8 cellular contexts compared by ENCODE assay signal in the genomic region with DNA sequence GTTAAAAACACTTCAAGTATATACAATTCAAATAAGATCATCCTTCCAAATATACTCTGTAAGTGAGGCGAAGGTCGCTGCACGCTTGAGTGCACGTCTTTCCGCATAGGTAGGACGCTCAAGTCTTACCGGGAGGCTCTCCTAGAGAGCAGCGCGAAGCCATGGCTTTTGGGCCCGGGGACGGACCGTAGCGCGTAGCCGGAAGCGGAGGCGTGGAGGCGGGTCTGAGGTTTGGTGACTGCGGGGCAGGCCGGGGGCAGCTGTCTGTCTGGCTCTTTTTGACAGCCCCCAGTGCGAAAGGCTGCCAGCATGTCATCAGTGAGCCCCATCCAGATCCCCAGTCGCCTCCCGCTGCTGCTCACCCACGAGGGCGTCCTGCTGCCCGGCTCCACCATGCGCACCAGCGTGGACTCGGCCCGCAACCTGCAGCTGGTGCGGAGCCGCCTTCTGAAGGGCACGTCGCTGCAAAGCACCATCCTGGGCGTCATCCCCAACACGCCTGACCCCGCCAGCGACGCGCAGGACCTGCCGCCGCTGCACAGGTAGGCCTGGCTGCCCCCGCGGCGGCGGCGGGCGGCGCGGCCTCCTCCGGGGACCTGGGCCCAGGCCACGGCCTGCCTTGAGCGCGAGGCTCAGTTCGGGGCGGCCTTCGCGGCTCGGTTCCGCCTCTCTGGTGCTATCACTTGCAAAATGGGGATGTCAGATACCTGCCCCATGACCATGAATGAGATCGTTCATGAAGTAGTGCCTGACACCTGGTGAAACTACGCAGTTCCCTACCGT. TPM values are rescaled to one million over a fixed set of nuclear protein-coding genes. Genes with fewer than 3 reads are reported as not detected.
A peak's percentile ranks its signal among the peaks of the same experiment; 100 is the strongest.
DNase-seq lines count a peak whose midpoint lies in the region; ATAC-seq and TF ChIP-seq lines count a peak whose summit lies in the region.

A gene with protein sequence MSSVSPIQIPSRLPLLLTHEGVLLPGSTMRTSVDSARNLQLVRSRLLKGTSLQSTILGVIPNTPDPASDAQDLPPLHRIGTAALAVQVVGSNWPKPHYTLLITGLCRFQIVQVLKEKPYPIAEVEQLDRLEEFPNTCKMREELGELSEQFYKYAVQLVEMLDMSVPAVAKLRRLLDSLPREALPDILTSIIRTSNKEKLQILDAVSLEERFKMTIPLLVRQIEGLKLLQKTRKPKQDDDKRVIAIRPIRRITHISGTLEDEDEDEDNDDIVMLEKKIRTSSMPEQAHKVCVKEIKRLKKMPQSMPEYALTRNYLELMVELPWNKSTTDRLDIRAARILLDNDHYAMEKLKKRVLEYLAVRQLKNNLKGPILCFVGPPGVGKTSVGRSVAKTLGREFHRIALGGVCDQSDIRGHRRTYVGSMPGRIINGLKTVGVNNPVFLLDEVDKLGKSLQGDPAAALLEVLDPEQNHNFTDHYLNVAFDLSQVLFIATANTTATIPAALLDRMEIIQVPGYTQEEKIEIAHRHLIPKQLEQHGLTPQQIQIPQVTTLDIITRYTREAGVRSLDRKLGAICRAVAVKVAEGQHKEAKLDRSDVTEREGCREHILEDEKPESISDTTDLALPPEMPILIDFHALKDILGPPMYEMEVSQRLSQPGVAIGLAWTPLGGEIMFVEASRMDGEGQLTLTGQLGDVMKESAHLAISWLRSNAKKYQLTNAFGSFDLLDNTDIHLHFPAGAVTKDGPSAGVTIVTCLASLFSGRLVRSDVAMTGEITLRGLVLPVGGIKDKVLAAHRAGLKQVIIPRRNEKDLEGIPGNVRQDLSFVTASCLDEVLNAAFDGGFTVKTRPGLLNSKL (plus strand): TSS at position 221 of the 783 bp plus-strand sequence. CDS start 89 bp downstream, at position 310.

- peak within 1 kb of the TSS; percentile 96 for H3K27ac ChIP-seq in IMR-90 (ENCODE audit: insufficient read depth, low read length)
- H3K27ac ChIP-seq in PC-9: peak within 1 kb of the TSS; percentile 74
- H3K27ac ChIP-seq in mucosa of rectum (ENCODE audit: low read depth in 2 of 2, low read length in 2 of 2): peak within 1 kb of the TSS; percentile 85 to 93

- ATAC-seq in GM21528 (IDR thresholded peaks at IDR 0.05; ENCODE audit: low FRiP score, unreplicated experiment) (peak; percentile 99), IMR-90 (ENCODE audit: low read depth) (peak; percentile 99)

- peaks cover 7 to 27% of the 10 kb centered on the region in 2 experiments for H3K79me1 ChIP-seq in IMR-90 (ENCODE audit: low read depth in 1 of 2, low read length in 2 of 2)

- TF ChIP-seq RAD21 in IMR-90 (IDR thresholded peaks at IDR 0.05; ENCODE audit: low read length): no peak

- no peak within 1 kb of the TSS for H2BK20ac ChIP-seq in IMR-90 (ENCODE audit: low read depth, low read length)

- CTCF ChIA-PET in IMR-90 (lab: Yijun Ruan, JAX) (interaction anchor here (1.0 kb wide), 1 partner anchor 379 kb away, joined by 3 read pairs; no protein-coding TSS in a partner anchor), PC-9 (lab: Charles Lee) (interaction anchor here (0.7 kb wide), 1 partner anchor 12 kb away, joined by 3 read pairs; no protein-coding TSS in a partner anchor)

- H3K4me3 ChIP-seq in IMR-90 (ENCODE audit: insufficient read depth, low read depth, low read length) (peak within 1 kb of the TSS; percentile 93), PC-9 (peak within 1 kb of the TSS; percentile 74), mucosa of rectum (ENCODE audit: low read length in 2 of 2) (peak within 1 kb of the TSS; percentile 97 to 98)

- peak within 1 kb of the TSS; percentile 89 for H3K4ac ChIP-seq in IMR-90 (ENCODE audit: low read depth, low read length)

- peak within 1 kb of the TSS; percentile 92 for H3K23ac ChIP-seq in IMR-90 (ENCODE audit: low read depth, low read length)

- in situ Hi-C loops in IMR-90 (cut with MboI; ENCODE audit: low sequenced_read_pairs): no loop called here

- DNase-seq in DMS114 treated with DMSO at 0.1 percent for 48 hours (lab: John Stamatoyannopoulos, UW; ENCODE audit: unreplicated experiment) (peak; percentile 79), IMR-90 (peak; percentile 85), PC-9 (peak; percentile 82 to 90), erythroblast (lab: John Stamatoyannopoulos, UW) (peak; percentile 92 to 93)
- DNase-seq in activated T-cell treated with anti-CD3 and anti-CD28 coated beads, Interleukin-2, amount 50 U/mL, for 1 hour: peak; percentile 93
- DNase-seq in stimulated activated CD8-positive, alpha-beta memory T cell treated with anti-CD3 and anti-CD28 coated beads, Interleukin-4, amount 100 ng/mL, for 4 hours (ENCODE audit: low read depth in 2 of 2, low spot score in 1 of 2): peak; percentile 84 to 89

- H3K9me2 ChIP-seq in PC-9 (ENCODE audit: insufficient read depth): no peaks in the 10 kb centered on the region

- peaks cover 5% of the 10 kb centered on the region for H3K4me1 ChIP-seq in IMR-90 (ENCODE audit: control insufficient read depth, insufficient read depth, low read length)
- peaks cover 23% of the 10 kb centered on the region for H3K4me1 ChIP-seq in PC-9 (replicated peaks; ENCODE audit: insufficient read depth)
- H3K4me1 ChIP-seq in mucosa of rectum (ENCODE audit: control insufficient read depth in 2 of 2, insufficient read depth in 2 of 2, low read length in 2 of 2): peaks cover 10 to 15% of the 10 kb centered on the region in 2 donors

- no peaks in the 10 kb centered on the region for H3K9me1 ChIP-seq in IMR-90 (ENCODE audit: insufficient read depth, low read length)

- H3K36me3 ChIP-seq in IMR-90 (ENCODE audit: control insufficient read depth, insufficient read depth, low read length): no peaks in the 10 kb centered on the region
- H3K36me3 ChIP-seq in PC-9 (ENCODE audit: low read depth): no peaks in the 10 kb centered on the region
- no peaks in the 10 kb centered on the region for H3K36me3 ChIP-seq in mucosa of rectum (ENCODE audit: control insufficient read depth in 2 of 2, insufficient read depth in 2 of 2, low read length in 2 of 2)

- peak within 1 kb of the TSS; percentile 99 for H4K5ac ChIP-seq in IMR-90 (ENCODE audit: low read depth, low read length)

- POLR2A ChIA-PET in IMR-90 (lab: Charles Lee; ENCODE audit: unreplicated experiment): no interaction called here
- POLR2A ChIA-PET in PC-9 (lab: Charles Lee; ENCODE audit: unreplicated experiment): no interaction called here

- WGBS in IMR-90 (ENCODE audit: extremely low coverage in 2 of 2, insufficient read length in 1 of 2), 2 experiments: 1% methylated on average over 36 of the region's 63 CpGs; no CpG with 5 or more reads in 1 of the 2 experiments

- peaks cover 6% of the 10 kb centered on the region for H3F3A ChIP-seq in PC-9 (ENCODE audit: insufficient read depth, low read depth)

- no TSS peak for BruUV-seq in IMR-90 (replicated peaks; lab: Mats Ljungman, UMichigan)
- BruUV-seq in PC-9 (replicated peaks; lab: Mats Ljungman, UMichigan): no TSS peak

- peak within 1 kb of the TSS; percentile 77 for H3K18ac ChIP-seq in IMR-90 (ENCODE audit: low read depth, low read length)

- peak; percentile 56; the same call in 1 of the 2 replicates for TF ChIP-seq POLR2A in IMR-90 (IDR thresholded peaks at IDR 0.05; ENCODE audit: low read depth, low read length)
- peak; percentile 78 for TF ChIP-seq POLR2A in erythroblast (IDR thresholded peaks at IDR 0.05; ENCODE audit: low read length)

- intact Hi-C loops in IMR-90 (cut with micrococcal nuclease) (loop anchor here (10.0 kb wide), 1 partner anchor 1099 kb away; a partner anchor contains a TSS), PC-9 (cut with micrococcal nuclease; ENCODE audit: unreplicated experiment) (loop anchor here (10.0 kb wide), 2 partner anchors 381 to 1269 kb away; a partner anchor contains a TSS)

- peak within 1 kb of the TSS; percentile 95 for H3K14ac ChIP-seq in IMR-90 (replicated peaks; ENCODE audit: low read depth, low read length)

- H4K20me1 ChIP-seq in IMR-90 (ENCODE audit: insufficient read depth, low read length) (peaks cover 15% of the 10 kb centered on the region; the same call in 1 of the 2 replicates), PC-9 (ENCODE audit: insufficient read depth) (peaks cover 8% of the 10 kb centered on the region; the same call in 1 of the 2 replicates)

- peak within 1 kb of the TSS; percentile 29 for H3K56ac ChIP-seq in IMR-90 (ENCODE audit: extremely low read depth, insufficient read depth, low read length)

- peak within 1 kb of the TSS; percentile 80 for H2BK5ac ChIP-seq in IMR-90 (ENCODE audit: low read depth, low read length, poor library complexity, severe bottlenecking)

- H3K9ac ChIP-seq in IMR-90 (ENCODE audit: low read depth, low read length): peak within 1 kb of the TSS; percentile 97
- H3K9ac ChIP-seq in mucosa of rectum (ENCODE audit: low read depth in 1 of 2, low read length in 2 of 2): peak within 1 kb of the TSS; percentile 91 to 95

- H3K27me3 ChIP-seq in IMR-90 (ENCODE audit: control insufficient read depth, insufficient read depth, low read length) (no peaks in the 10 kb centered on the region), PC-9 (ENCODE audit: insufficient read depth, low read depth) (no peaks in the 10 kb centered on the region), mucosa of rectum (ENCODE audit: control insufficient read depth in 2 of 2, insufficient read depth in 2 of 2, low read length in 2 of 2) (no peaks in the 10 kb centered on the region)

- peak within 1 kb of the TSS; percentile 81; the same call in 1 of the 2 replicates for H4K91ac ChIP-seq in IMR-90 (ENCODE audit: insufficient read depth, low read depth, low read length)

- peak within 1 kb of the TSS; percentile 71 for H2AK9ac ChIP-seq in IMR-90 (replicated peaks; ENCODE audit: low read depth, low read length, poor library complexity)

- dilution Hi-C loops in IMR-90 (cut with HindIII; ENCODE audit: low sequenced_read_pairs, unreplicated experiment): no loop called here

- no peak for TF ChIP-seq CTCF in IMR-90 (conservative IDR thresholded peaks at IDR 0.05; ENCODE audit: low read depth, low read length)
- no peak for TF ChIP-seq CTCF in PC-9 (conservative IDR thresholded peaks at IDR 0.05)

- H3K4me2 ChIP-seq in IMR-90 (ENCODE audit: low read depth, low read length): peak within 1 kb of the TSS; percentile 91
- H3K4me2 ChIP-seq in PC-9: peak within 1 kb of the TSS; percentile 100

- H4K8ac ChIP-seq in IMR-90 (ENCODE audit: low read depth in 2 of 2, low read length in 2 of 2): peak within 1 kb of the TSS; percentile 93 to 100

- H3K79me2 ChIP-seq in PC-9 (ENCODE audit: low read depth): peaks cover 51% of the 10 kb centered on the region

- 0 out of 3 replicates have a peak within 1 kb of the TSS, but pooled peaks have one; percentile 37 for H2BK15ac ChIP-seq in IMR-90 (ENCODE audit: low read depth, low read length)

- peak within 1 kb of the TSS; percentile 79; the same call in 1 of the 2 replicates for H2BK120ac ChIP-seq in IMR-90 (ENCODE audit: low read depth, low read length)

- peak within 1 kb of the TSS; percentile 41; the same call in 1 of the 2 replicates for H2AK5ac ChIP-seq in IMR-90 (ENCODE audit: low read depth, low read length)

- no peaks in the 10 kb centered on the region for H3K9me3 ChIP-seq in IMR-90 (ENCODE audit: control insufficient read depth, insufficient read depth, low read length)
- H3K9me3 ChIP-seq in PC-9 (ENCODE audit: insufficient read depth, low read depth): no peaks in the 10 kb centered on the region
- no peaks in the 10 kb centered on the region for H3K9me3 ChIP-seq in mucosa of rectum (ENCODE audit: control insufficient read depth in 2 of 2, low read length in 2 of 2)

- peak within 1 kb of the TSS; percentile 92 for H2AFZ ChIP-seq in IMR-90 (replicated peaks; ENCODE audit: low read length, poor library complexity)
- H2AFZ ChIP-seq in PC-9: peak within 1 kb of the TSS; percentile 86

RNA-seq across cellular contexts. Expression of the gene that starts here (rescaled TPM):
- total RNA-seq in IMR-90 (2012; rRNA removed) (81.1 and 90.9 TPM in 2 replicates), PC-9 (2021) (41.9 and 47.0 TPM in 2 replicates)
- polyA plus RNA-seq in IMR-90 (2012; rRNA removed): 26.7 and 31.5 TPM in 2 replicates
- 8.2 and 10.0 TPM in 2 replicates for polyA plus RNA-seq in IMR-90 (2012; cell fraction: cytosol; rRNA removed)
- 25.0 and 105 TPM in 2 replicates for polyA plus RNA-seq in IMR-90 (2012; cell fraction: nucleus; rRNA removed; ENCODE audit: low replicate concordance)

Comparison
In these comparisons a context has a peak if more than half of its experiments do, and no peak if none do; other contexts are left out.
1. Peak in every context shown above with its lines: DNase-seq, ATAC-seq, H3K4me3 ChIP-seq and H3K27ac ChIP-seq.